1 cellular context compared by ENCODE assay signal in genomic region chr2:27281855-27282559, GRCh38.
TF ChIP-seq lines count a peak whose summit lies in the region.

TSS of gene TRIM54 (plus strand) at chr2:27282429. CDS start at chr2:27282732, 303 bp downstream.

TF ChIP-seq in IMR-90, 13 proteins besides CTCF, POLR2A, EP300 and RAD21 (continued from another document):
- no peak for TF ChIP-seq ELK1 (IDR thresholded peaks at IDR 0.05; ENCODE audit: borderline replicate concordance, low read depth, low read length)
- TF ChIP-seq SMC3 (IDR thresholded peaks at IDR 0.05; ENCODE audit: low read depth, low read length) = no peak
TF ChIP-seq in IMR-90: peak in this region for 0.
